Comparison of ENCODE assay signal across 1 cellular context in the genomic region with DNA sequence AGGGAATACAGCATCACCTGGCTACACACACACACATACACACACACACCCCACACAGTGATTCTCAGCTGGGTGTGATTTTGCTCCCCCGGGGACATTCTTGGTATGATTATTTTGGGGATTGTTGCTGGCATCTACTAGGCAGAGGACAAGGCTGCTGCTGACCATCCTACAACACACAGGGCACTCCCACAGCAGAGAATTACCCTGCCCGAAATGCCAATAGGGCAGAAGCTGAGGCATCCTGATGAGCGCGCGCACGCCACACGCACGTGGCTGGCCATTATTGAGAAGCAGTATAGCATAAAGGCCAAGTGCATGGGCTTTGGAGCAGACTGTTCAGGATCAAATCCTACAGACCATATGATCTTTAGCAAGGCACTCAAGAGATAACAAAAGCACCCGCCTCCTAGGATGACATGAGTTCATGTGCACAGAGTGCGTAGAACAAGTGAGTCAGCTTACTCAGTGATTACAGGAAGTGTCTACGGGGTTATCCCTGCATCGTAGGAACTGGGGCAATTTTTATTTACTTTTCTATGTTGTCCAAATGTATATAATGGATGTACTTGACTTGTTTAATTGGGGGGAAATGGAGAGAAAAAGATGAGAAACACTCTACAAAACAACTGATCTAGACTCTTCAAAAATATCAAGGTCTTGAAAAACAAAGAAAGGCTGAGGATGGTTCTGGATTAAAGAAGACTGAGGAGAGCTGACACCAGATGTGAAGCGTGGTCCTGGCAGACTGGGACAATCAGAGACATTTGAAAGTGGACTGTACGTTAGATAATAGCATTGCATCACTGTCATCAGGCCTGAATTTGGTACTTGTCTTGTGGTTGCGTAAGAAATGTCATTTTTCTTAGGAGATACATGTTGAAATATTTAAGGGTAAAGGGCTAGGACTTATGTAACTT.
TF ChIP-seq lines count a peak whose summit lies in the region.

No MANE protein-coding gene starts in this region.

TF ChIP-seq in K562, 482 proteins besides CTCF, POLR2A, EP300 and RAD21 (continues in another document):
- TF ChIP-seq MYC (IDR thresholded peaks at IDR 0.05; ENCODE audit: low read depth, low read length) (peak; percentile 92), MYC (CRISPR knock-in tag; IDR thresholded peaks at IDR 0.05; ENCODE audit: borderline replicate concordance, low read depth) (peak; percentile 53; the same call in 1 of the 2 replicates), RBFOX2 (IDR thresholded peaks at IDR 0.05; ENCODE audit: low read depth, low read length) (peak; percentile 67), NCOA2 (IDR thresholded peaks at IDR 0.05; ENCODE audit: partially characterized antibody in 2 of 2) (no peak), RBM15 (IDR thresholded peaks at IDR 0.05; ENCODE audit: insufficient read depth, low read length) (no peak), PCBP2 (IDR thresholded peaks at IDR 0.05; ENCODE audit: low read depth, low read length, poor library complexity, severe bottlenecking) (no peak), HDAC3 (IDR thresholded peaks at IDR 0.05; ENCODE audit: borderline replicate concordance, partially characterized antibody) (no peak), JUN (IDR thresholded peaks at IDR 0.05; ENCODE audit: borderline replicate concordance, low read depth, low read length) (peak; percentile 87; the same call in 1 of the 2 replicates), JUN (CRISPR knock-in tag; IDR thresholded peaks at IDR 0.05; ENCODE audit: borderline replicate concordance) (no peak), ZNF175 (CRISPR knock-in tag; IDR thresholded peaks at IDR 0.05; ENCODE audit: low read depth) (peak; percentile 76), SMAD4 (CRISPR knock-in tag; conservative IDR thresholded peaks at IDR 0.05) (peak; percentile 81), FOXA3 (CRISPR knock-in tag; conservative IDR thresholded peaks at IDR 0.05 in 1 of 2, IDR thresholded peaks at IDR 0.05 in 1 of 2) (no peak), POLR2B (IDR thresholded peaks at IDR 0.05; ENCODE audit: low read depth, partially characterized antibody) (peak; percentile 59), SRSF1 (IDR thresholded peaks at IDR 0.05; ENCODE audit: low read depth, low read length) (no peak), L3MBTL2 (IDR thresholded peaks at IDR 0.05) (peak; percentile 96), ZNF507 (tag; conservative IDR thresholded peaks at IDR 0.05) (no peak), NRF1 (conservative IDR thresholded peaks at IDR 0.05 in 1 of 2, IDR thresholded peaks at IDR 0.05 in 1 of 2) (peak; percentile 70 to 79), KDM2B (CRISPR knock-in tag; IDR thresholded peaks at IDR 0.05) (peak; percentile 34; the same call in 1 of the 2 replicates), JUND (IDR thresholded peaks at IDR 0.05; ENCODE audit: borderline replicate concordance, low read depth, low read length) (peak; percentile 95), JUND (tag; IDR thresholded peaks at IDR 0.05; ENCODE audit: borderline replicate concordance, low read depth, low read length) (peak; percentile 94; the same call in 2 of the 3 replicates), ATF1 (CRISPR knock-in tag; IDR thresholded peaks at IDR 0.05) (no peak), ATF1 (tag; IDR thresholded peaks at IDR 0.05) (peak; percentile 88), TCF7L2 (IDR thresholded peaks at IDR 0.05; ENCODE audit: low read depth, low read length) (no peak), ZFX (CRISPR knock-in tag; IDR thresholded peaks at IDR 0.05) (peak; percentile 52), CBFA2T3 (IDR thresholded peaks at IDR 0.05) (peak; percentile 90), ZNF707 (CRISPR knock-in tag; conservative IDR thresholded peaks at IDR 0.05) (no peak), XRCC4 (IDR thresholded peaks at IDR 0.05; ENCODE audit: extremely low read depth, insufficient read depth, insufficient read length) (no peak), TRIM24 (IDR thresholded peaks at IDR 0.05) (peak in 1 of 2 experiments; percentile 53; a peak in 3 of 4 replicates), CREB1 (IDR thresholded peaks at IDR 0.05) (peak; percentile 71), CREB1 (CRISPR knock-in tag; IDR thresholded peaks at IDR 0.05) (peak; percentile 71), TBP (optimal IDR thresholded peaks at IDR 0.05; ENCODE audit: low read depth, low read length) (peak; percentile 70), ZFPM2 (CRISPR knock-in tag; IDR thresholded peaks at IDR 0.05) (no peak), LARP7 (IDR thresholded peaks at IDR 0.05) (no peak), SOX6 (IDR thresholded peaks at IDR 0.05) (peak; percentile 78), SAFB2 (IDR thresholded peaks at IDR 0.05; ENCODE audit: borderline replicate concordance, low read depth, low read length, severe bottlenecking) (no peak), ASH1L (IDR thresholded peaks at IDR 0.05; ENCODE audit: borderline replicate concordance, low read depth, partially characterized antibody) (peak; percentile 53), NFRKB (IDR thresholded peaks at IDR 0.05; ENCODE audit: low read depth) (peak; percentile 89)
- TF ChIP-seq, protein P1, sequence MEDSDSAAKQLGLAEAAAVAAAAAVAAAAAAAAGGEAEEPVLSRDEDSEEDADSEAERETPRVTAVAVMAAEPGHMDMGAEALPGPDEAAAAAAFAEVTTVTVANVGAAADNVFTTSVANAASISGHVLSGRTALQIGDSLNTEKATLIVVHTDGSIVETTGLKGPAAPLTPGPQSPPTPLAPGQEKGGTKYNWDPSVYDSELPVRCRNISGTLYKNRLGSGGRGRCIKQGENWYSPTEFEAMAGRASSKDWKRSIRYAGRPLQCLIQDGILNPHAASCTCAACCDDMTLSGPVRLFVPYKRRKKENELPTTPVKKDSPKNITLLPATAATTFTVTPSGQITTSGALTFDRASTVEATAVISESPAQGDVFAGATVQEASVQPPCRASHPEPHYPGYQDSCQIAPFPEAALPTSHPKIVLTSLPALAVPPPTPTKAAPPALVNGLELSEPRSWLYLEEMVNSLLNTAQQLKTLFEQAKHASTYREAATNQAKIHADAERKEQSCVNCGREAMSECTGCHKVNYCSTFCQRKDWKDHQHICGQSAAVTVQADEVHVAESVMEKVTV (CRISPR knock-in tag; IDR thresholded peaks at IDR 0.05), result 0 out of 2 replicates have a peak, but pooled peaks have one; percentile 14
- TF ChIP-seq, protein P2, sequence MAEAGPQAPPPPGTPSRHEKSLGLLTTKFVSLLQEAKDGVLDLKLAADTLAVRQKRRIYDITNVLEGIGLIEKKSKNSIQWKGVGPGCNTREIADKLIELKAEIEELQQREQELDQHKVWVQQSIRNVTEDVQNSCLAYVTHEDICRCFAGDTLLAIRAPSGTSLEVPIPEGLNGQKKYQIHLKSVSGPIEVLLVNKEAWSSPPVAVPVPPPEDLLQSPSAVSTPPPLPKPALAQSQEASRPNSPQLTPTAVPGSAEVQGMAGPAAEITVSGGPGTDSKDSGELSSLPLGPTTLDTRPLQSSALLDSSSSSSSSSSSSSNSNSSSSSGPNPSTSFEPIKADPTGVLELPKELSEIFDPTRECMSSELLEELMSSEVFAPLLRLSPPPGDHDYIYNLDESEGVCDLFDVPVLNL (CRISPR knock-in tag; IDR thresholded peaks at IDR 0.05; ENCODE audit: low read depth), result no peak
- TF ChIP-seq, protein P3, sequence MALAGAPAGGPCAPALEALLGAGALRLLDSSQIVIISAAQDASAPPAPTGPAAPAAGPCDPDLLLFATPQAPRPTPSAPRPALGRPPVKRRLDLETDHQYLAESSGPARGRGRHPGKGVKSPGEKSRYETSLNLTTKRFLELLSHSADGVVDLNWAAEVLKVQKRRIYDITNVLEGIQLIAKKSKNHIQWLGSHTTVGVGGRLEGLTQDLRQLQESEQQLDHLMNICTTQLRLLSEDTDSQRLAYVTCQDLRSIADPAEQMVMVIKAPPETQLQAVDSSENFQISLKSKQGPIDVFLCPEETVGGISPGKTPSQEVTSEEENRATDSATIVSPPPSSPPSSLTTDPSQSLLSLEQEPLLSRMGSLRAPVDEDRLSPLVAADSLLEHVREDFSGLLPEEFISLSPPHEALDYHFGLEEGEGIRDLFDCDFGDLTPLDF (CRISPR knock-in tag; IDR thresholded peaks at IDR 0.05), result peak; percentile 67; the same call in 1 of the 2 replicates
- TF ChIP-seq, protein P4, sequence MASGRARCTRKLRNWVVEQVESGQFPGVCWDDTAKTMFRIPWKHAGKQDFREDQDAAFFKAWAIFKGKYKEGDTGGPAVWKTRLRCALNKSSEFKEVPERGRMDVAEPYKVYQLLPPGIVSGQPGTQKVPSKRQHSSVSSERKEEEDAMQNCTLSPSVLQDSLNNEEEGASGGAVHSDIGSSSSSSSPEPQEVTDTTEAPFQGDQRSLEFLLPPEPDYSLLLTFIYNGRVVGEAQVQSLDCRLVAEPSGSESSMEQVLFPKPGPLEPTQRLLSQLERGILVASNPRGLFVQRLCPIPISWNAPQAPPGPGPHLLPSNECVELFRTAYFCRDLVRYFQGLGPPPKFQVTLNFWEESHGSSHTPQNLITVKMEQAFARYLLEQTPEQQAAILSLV (tag; IDR thresholded peaks at IDR 0.05), result peak; percentile 73; the same call in 1 of the 2 replicates
- TF ChIP-seq, protein P5, sequence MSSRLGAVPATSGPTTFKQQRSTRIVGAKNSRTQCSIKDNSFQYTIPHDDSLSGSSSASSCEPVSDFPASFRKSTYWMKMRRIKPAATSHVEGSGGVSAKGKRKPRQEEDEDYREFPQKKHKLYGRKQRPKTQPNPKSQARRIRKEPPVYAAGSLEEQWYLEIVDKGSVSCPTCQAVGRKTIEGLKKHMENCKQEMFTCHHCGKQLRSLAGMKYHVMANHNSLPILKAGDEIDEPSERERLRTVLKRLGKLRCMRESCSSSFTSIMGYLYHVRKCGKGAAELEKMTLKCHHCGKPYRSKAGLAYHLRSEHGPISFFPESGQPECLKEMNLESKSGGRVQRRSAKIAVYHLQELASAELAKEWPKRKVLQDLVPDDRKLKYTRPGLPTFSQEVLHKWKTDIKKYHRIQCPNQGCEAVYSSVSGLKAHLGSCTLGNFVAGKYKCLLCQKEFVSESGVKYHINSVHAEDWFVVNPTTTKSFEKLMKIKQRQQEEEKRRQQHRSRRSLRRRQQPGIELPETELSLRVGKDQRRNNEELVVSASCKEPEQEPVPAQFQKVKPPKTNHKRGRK (tag; IDR thresholded peaks at IDR 0.05), result no peak
- TF ChIP-seq, protein P6, sequence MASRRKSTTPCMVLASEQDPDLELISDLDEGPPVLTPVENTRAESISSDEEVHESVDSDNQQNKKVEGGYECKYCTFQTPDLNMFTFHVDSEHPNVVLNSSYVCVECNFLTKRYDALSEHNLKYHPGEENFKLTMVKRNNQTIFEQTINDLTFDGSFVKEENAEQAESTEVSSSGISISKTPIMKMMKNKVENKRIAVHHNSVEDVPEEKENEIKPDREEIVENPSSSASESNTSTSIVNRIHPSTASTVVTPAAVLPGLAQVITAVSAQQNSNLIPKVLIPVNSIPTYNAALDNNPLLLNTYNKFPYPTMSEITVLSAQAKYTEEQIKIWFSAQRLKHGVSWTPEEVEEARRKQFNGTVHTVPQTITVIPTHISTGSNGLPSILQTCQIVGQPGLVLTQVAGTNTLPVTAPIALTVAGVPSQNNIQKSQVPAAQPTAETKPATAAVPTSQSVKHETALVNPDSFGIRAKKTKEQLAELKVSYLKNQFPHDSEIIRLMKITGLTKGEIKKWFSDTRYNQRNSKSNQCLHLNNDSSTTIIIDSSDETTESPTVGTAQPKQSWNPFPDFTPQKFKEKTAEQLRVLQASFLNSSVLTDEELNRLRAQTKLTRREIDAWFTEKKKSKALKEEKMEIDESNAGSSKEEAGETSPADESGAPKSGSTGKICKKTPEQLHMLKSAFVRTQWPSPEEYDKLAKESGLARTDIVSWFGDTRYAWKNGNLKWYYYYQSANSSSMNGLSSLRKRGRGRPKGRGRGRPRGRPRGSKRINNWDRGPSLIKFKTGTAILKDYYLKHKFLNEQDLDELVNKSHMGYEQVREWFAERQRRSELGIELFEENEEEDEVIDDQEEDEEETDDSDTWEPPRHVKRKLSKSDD (conservative IDR thresholded peaks at IDR 0.05; ENCODE audit: low read length), result no peak
- TF ChIP-seq, protein P7, sequence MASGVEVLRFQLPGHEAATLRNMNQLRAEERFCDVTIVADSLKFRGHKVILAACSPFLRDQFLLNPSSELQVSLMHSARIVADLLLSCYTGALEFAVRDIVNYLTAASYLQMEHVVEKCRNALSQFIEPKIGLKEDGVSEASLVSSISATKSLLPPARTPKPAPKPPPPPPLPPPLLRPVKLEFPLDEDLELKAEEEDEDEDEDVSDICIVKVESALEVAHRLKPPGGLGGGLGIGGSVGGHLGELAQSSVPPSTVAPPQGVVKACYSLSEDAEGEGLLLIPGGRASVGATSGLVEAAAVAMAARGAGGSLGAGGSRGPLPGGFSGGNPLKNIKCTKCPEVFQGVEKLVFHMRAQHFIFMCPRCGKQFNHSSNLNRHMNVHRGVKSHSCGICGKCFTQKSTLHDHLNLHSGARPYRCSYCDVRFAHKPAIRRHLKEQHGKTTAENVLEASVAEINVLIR (CRISPR knock-in tag; IDR thresholded peaks at IDR 0.05), result no peak
- TF ChIP-seq, protein P8, sequence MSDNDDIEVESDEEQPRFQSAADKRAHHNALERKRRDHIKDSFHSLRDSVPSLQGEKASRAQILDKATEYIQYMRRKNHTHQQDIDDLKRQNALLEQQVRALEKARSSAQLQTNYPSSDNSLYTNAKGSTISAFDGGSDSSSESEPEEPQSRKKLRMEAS (CRISPR knock-in tag; IDR thresholded peaks at IDR 0.05), result peak; percentile 95
- TF ChIP-seq, protein P9, sequence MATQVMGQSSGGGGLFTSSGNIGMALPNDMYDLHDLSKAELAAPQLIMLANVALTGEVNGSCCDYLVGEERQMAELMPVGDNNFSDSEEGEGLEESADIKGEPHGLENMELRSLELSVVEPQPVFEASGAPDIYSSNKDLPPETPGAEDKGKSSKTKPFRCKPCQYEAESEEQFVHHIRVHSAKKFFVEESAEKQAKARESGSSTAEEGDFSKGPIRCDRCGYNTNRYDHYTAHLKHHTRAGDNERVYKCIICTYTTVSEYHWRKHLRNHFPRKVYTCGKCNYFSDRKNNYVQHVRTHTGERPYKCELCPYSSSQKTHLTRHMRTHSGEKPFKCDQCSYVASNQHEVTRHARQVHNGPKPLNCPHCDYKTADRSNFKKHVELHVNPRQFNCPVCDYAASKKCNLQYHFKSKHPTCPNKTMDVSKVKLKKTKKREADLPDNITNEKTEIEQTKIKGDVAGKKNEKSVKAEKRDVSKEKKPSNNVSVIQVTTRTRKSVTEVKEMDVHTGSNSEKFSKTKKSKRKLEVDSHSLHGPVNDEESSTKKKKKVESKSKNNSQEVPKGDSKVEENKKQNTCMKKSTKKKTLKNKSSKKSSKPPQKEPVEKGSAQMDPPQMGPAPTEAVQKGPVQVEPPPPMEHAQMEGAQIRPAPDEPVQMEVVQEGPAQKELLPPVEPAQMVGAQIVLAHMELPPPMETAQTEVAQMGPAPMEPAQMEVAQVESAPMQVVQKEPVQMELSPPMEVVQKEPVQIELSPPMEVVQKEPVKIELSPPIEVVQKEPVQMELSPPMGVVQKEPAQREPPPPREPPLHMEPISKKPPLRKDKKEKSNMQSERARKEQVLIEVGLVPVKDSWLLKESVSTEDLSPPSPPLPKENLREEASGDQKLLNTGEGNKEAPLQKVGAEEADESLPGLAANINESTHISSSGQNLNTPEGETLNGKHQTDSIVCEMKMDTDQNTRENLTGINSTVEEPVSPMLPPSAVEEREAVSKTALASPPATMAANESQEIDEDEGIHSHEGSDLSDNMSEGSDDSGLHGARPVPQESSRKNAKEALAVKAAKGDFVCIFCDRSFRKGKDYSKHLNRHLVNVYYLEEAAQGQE (CRISPR knock-in tag; IDR thresholded peaks at IDR 0.05; ENCODE audit: low read depth), result no peak
